In the genomic region with DNA sequence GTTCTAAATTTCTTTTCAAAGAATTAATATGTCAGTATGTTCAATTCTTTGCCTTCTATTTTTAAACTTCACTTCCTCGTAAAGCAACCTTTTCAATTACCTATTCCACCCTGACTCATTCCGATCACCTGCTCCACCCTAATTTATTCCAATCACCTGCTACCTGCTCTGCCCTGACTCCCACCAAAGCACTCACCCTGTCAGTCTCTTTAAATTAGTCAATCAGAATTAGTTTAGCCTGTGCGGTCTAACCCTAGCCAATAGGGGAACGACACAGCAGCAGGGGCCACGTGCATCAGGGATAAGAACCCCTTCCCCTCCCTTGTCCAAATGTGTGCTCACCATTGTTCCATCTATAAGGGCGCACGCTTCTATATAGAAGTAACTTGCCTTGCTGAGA, we compare ENCODE assay signal across 11 cellular contexts. TPM values are rescaled to one million over a fixed set of nuclear protein-coding genes. Genes with fewer than 3 reads are reported as not detected.
"Had no signal": no experiment of that assay in that cellular context is flagged by ENCODE, and none has a peak within 500 bp of the region (broad histone marks: within the 10 kb centered on the region; RNA-seq: fewer than 3 reads in every experiment).

No MANE protein-coding gene starts in this region.

RNA-seq across cellular contexts. Expression of gene CAPN11, which starts 26.7 kb away (rescaled TPM):
- total RNA-seq: activated B cell treated with CpG ODN at 0.5 μM for 24 hours; activated naive CD4-positive, alpha-beta T cell treated with anti-CD3 and anti-CD28 coated beads for 36 hours; activated T-helper 1 cell treated with anti-CD3 and anti-CD28 coated beads, Interleukin-12 subunit alpha, Interleukin-12 subunit beta, Interleukin-2, Interleukin-4 antibody, amounts not matched to agents 30 ng/mL and 10 ng/mL and 1 ng/mL, durations not matched to agents 14 hours and 24 hours and 36 hours; bronchial epithelial cell; PC-3; SJSA1 had no signal
- polyA plus RNA-seq: IgD-negative memory B cell, SK-N-SH had no signal

RNA-seq across cellular contexts. Expression of gene MYMX, which starts 31.4 kb away (rescaled TPM):
- total RNA-seq: activated B cell treated with CpG ODN at 0.5 μM for 24 hours; activated CD4-positive, alpha-beta memory T cell treated with anti-CD3 and anti-CD28 coated beads for 36 hours; activated naive CD4-positive, alpha-beta T cell treated with anti-CD3 and anti-CD28 coated beads for 36 hours; activated T-cell treated with anti-CD3 and anti-CD28 coated beads, Interleukin-2, amount 50 U/mL, for 4 hours; activated T-helper 1 cell treated with anti-CD3 and anti-CD28 coated beads, Interleukin-12 subunit alpha, Interleukin-12 subunit beta, Interleukin-2, Interleukin-4 antibody, amounts not matched to agents 30 ng/mL and 10 ng/mL and 1 ng/mL, durations not matched to agents 14 hours and 24 hours and 36 hours; bronchial epithelial cell; PC-3; Peyer's patch had no signal
- polyA plus RNA-seq: IgD-negative memory B cell, SK-N-SH had no signal
